In genomic region chr2:159003555-159003954, GRCh38 we compare ENCODE assay signal across 1 cellular context.
A peak's percentile ranks its signal among the peaks of the same experiment; 100 is the strongest.
TF ChIP-seq lines count a peak whose summit lies in the region.

No MANE protein-coding gene starts in this region.

TF ChIP-seq in K562, 482 proteins besides CTCF, POLR2A, EP300 and RAD21 (continued from another document):
- TF ChIP-seq, protein P1, sequence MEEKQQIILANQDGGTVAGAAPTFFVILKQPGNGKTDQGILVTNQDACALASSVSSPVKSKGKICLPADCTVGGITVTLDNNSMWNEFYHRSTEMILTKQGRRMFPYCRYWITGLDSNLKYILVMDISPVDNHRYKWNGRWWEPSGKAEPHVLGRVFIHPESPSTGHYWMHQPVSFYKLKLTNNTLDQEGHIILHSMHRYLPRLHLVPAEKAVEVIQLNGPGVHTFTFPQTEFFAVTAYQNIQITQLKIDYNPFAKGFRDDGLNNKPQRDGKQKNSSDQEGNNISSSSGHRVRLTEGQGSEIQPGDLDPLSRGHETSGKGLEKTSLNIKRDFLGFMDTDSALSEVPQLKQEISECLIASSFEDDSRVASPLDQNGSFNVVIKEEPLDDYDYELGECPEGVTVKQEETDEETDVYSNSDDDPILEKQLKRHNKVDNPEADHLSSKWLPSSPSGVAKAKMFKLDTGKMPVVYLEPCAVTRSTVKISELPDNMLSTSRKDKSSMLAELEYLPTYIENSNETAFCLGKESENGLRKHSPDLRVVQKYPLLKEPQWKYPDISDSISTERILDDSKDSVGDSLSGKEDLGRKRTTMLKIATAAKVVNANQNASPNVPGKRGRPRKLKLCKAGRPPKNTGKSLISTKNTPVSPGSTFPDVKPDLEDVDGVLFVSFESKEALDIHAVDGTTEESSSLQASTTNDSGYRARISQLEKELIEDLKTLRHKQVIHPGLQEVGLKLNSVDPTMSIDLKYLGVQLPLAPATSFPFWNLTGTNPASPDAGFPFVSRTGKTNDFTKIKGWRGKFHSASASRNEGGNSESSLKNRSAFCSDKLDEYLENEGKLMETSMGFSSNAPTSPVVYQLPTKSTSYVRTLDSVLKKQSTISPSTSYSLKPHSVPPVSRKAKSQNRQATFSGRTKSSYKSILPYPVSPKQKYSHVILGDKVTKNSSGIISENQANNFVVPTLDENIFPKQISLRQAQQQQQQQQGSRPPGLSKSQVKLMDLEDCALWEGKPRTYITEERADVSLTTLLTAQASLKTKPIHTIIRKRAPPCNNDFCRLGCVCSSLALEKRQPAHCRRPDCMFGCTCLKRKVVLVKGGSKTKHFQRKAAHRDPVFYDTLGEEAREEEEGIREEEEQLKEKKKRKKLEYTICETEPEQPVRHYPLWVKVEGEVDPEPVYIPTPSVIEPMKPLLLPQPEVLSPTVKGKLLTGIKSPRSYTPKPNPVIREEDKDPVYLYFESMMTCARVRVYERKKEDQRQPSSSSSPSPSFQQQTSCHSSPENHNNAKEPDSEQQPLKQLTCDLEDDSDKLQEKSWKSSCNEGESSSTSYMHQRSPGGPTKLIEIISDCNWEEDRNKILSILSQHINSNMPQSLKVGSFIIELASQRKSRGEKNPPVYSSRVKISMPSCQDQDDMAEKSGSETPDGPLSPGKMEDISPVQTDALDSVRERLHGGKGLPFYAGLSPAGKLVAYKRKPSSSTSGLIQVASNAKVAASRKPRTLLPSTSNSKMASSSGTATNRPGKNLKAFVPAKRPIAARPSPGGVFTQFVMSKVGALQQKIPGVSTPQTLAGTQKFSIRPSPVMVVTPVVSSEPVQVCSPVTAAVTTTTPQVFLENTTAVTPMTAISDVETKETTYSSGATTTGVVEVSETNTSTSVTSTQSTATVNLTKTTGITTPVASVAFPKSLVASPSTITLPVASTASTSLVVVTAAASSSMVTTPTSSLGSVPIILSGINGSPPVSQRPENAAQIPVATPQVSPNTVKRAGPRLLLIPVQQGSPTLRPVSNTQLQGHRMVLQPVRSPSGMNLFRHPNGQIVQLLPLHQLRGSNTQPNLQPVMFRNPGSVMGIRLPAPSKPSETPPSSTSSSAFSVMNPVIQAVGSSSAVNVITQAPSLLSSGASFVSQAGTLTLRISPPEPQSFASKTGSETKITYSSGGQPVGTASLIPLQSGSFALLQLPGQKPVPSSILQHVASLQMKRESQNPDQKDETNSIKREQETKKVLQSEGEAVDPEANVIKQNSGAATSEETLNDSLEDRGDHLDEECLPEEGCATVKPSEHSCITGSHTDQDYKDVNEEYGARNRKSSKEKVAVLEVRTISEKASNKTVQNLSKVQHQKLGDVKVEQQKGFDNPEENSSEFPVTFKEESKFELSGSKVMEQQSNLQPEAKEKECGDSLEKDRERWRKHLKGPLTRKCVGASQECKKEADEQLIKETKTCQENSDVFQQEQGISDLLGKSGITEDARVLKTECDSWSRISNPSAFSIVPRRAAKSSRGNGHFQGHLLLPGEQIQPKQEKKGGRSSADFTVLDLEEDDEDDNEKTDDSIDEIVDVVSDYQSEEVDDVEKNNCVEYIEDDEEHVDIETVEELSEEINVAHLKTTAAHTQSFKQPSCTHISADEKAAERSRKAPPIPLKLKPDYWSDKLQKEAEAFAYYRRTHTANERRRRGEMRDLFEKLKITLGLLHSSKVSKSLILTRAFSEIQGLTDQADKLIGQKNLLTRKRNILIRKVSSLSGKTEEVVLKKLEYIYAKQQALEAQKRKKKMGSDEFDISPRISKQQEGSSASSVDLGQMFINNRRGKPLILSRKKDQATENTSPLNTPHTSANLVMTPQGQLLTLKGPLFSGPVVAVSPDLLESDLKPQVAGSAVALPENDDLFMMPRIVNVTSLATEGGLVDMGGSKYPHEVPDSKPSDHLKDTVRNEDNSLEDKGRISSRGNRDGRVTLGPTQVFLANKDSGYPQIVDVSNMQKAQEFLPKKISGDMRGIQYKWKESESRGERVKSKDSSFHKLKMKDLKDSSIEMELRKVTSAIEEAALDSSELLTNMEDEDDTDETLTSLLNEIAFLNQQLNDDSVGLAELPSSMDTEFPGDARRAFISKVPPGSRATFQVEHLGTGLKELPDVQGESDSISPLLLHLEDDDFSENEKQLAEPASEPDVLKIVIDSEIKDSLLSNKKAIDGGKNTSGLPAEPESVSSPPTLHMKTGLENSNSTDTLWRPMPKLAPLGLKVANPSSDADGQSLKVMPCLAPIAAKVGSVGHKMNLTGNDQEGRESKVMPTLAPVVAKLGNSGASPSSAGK (IDR thresholded peaks at IDR 0.05): peak; percentile 85
- TF ChIP-seq PBX2 (CRISPR knock-in tag; IDR thresholded peaks at IDR 0.05; ENCODE audit: low read depth) (no peak), PBX2 (tag; conservative IDR thresholded peaks at IDR 0.05; ENCODE audit: low read depth) (0 out of 2 replicates have a peak, but pooled peaks have one; percentile 7), GTF3C2 (IDR thresholded peaks at IDR 0.05; ENCODE audit: borderline replicate concordance, extremely low read depth, insufficient read length) (no peak), YY1 (IDR thresholded peaks at IDR 0.05; ENCODE audit: borderline replicate concordance in 1 of 3, control insufficient read depth in 1 of 3, extremely low read depth in 1 of 3, insufficient read depth in 3 of 3, insufficient read length in 1 of 3, insufficient replicate concordance in 2 of 3, low read depth in 1 of 3, low read length in 2 of 3) (peak in 1 of 3 experiments; percentile 65)
- TF ChIP-seq, protein P2, sequence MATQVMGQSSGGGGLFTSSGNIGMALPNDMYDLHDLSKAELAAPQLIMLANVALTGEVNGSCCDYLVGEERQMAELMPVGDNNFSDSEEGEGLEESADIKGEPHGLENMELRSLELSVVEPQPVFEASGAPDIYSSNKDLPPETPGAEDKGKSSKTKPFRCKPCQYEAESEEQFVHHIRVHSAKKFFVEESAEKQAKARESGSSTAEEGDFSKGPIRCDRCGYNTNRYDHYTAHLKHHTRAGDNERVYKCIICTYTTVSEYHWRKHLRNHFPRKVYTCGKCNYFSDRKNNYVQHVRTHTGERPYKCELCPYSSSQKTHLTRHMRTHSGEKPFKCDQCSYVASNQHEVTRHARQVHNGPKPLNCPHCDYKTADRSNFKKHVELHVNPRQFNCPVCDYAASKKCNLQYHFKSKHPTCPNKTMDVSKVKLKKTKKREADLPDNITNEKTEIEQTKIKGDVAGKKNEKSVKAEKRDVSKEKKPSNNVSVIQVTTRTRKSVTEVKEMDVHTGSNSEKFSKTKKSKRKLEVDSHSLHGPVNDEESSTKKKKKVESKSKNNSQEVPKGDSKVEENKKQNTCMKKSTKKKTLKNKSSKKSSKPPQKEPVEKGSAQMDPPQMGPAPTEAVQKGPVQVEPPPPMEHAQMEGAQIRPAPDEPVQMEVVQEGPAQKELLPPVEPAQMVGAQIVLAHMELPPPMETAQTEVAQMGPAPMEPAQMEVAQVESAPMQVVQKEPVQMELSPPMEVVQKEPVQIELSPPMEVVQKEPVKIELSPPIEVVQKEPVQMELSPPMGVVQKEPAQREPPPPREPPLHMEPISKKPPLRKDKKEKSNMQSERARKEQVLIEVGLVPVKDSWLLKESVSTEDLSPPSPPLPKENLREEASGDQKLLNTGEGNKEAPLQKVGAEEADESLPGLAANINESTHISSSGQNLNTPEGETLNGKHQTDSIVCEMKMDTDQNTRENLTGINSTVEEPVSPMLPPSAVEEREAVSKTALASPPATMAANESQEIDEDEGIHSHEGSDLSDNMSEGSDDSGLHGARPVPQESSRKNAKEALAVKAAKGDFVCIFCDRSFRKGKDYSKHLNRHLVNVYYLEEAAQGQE (CRISPR knock-in tag; IDR thresholded peaks at IDR 0.05; ENCODE audit: low read depth): no peak
